1 cellular context compared by ENCODE assay signal in genomic region chr5:1444361-1445189, GRCh38.
TF ChIP-seq lines count a peak whose summit lies in the region.

No MANE protein-coding gene starts in this region.

TF ChIP-seq in HEK293, 187 proteins besides CTCF, POLR2A, EP300 and RAD21 (continued from another document):
- TF ChIP-seq ZBTB49 (tag by site-specific recombination; IDR thresholded peaks at IDR 0.05; ENCODE audit: low read depth) (no peak), YY2 (tag by site-specific recombination; IDR thresholded peaks at IDR 0.05) (no peak), ZNF555 (tag by site-specific recombination; conservative IDR thresholded peaks at IDR 0.05) (no peak), ZBTB11 (tag by site-specific recombination; conservative IDR thresholded peaks at IDR 0.05; ENCODE audit: low read depth) (no peak), ATF2 (tag by site-specific recombination; IDR thresholded peaks at IDR 0.05; ENCODE audit: low read depth) (no peak)
